13 cellular contexts compared by ENCODE assay signal in the genomic region with DNA sequence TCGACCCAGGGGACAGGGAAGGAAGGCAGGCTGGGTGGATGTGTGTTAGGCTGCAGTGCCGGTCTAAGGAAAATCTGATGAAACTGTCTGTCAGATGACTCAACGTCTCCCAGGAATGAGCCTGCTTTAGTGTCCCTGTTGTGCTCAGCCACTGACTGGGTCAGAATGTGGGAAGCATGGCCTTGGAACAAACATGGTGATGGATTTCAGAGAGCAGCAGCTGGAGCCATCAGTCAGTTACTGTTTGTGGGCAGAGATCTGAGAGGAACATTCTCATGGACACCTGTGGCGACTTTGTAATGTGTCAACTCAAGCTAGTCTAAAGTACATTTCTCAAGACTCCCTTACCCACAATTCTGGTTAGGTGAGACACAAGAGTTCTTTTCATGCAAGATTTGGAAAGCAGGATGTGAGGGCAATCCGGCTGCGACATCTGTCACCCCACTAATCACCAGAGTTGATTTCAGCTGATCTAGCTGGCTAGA.
DNase-seq lines count a peak whose midpoint lies in the region; ATAC-seq, FAIRE-seq and TF ChIP-seq lines count a peak whose summit lies in the region.
"Had no signal": no experiment of that assay in that cellular context is flagged by ENCODE, and none has a peak within 500 bp of the region (broad histone marks: within the 10 kb centered on the region; RNA-seq: fewer than 3 reads in every experiment).

No MANE protein-coding gene starts in this region.

- peak; percentile 46 for DNase-seq in AG04449 (ENCODE audit: low read depth, low spot score)
- DNase-seq in Jurkat, Clone E6-1 (ENCODE audit: low read depth, low spot score) = peak; percentile 97
- peak; percentile 30 for DNase-seq in brain pericyte (ENCODE audit: low read depth, low spot score)
- peak; percentile 4 for DNase-seq in left kidney (ENCODE audit: low read depth, low spot score)
- DNase-seq in NCI-H2107 (lab: John Stamatoyannopoulos, UW) = no peak
- DNase-seq in HTR-8/SVneo (ENCODE audit: insufficient read length, low spot score) = no peak
- no peak for DNase-seq in stimulated activated CD4-positive, alpha-beta T cell treated with anti-CD3 and anti-CD28 coated beads, Interleukin-1b, Interleukin-23, amount 100 ng/mL, for 48 hours
- DNase-seq: activated CD4-positive, alpha-beta T cell treated with anti-CD3 and anti-CD28 coated beads for 4 hours; activated naive CD4-positive, alpha-beta T cell treated with anti-CD3 and anti-CD28 coated beads for 36 hours; left ventricle myocardium superior; NCI-H446 treated with DMSO at 0.1 percent for 48 hours had no signal

- no peak for TF ChIP-seq CTCF in AG04449 (IDR thresholded peaks at IDR 0.05; ENCODE audit: insufficient read depth, low read length, missing control alignments)

- CTCF ChIA-PET in AG04449 (lab: Yijun Ruan, JAX) = no interaction called here

- POLR2A ChIA-PET in AG04449 (lab: Yijun Ruan, JAX) = no interaction called here

- no peak overlapping the region for H3K4me3 ChIP-seq in AG04449 (ENCODE audit: low read depth, low read length)
- peak overlapping the region; percentile 31; the same call in 1 of the 2 replicates for H3K4me3 ChIP-seq in Jurkat, Clone E6-1 (ENCODE audit: low read length)
- H3K4me3 ChIP-seq: right atrium auricular region had no signal

- no peak for FAIRE-seq in HTR-8/SVneo (lab: Jason Lieb, UNC)

- ATAC-seq in HG02759 (IDR thresholded peaks at IDR 0.05; ENCODE audit: unreplicated experiment) = no peak
- ATAC-seq: left ventricle myocardium superior had no signal

Comparison
In these comparisons a context has a peak if more than half of its experiments do, and no peak if none do; other contexts are left out.
1. DNase-seq: peak in AG04449 (single experiment), Jurkat, Clone E6-1 (single experiment), brain pericyte (single experiment) and left kidney (single experiment); none in NCI-H2107 (single experiment), HTR-8/SVneo (single experiment) and stimulated activated CD4-positive, alpha-beta T cell treated with anti-CD3 and anti-CD28 coated beads, Interleukin-1b, Interleukin-23, amount 100 ng/mL, for 48 hours (single experiment).